Comparison of ENCODE assay signal across 8 cellular contexts in the genomic region with DNA sequence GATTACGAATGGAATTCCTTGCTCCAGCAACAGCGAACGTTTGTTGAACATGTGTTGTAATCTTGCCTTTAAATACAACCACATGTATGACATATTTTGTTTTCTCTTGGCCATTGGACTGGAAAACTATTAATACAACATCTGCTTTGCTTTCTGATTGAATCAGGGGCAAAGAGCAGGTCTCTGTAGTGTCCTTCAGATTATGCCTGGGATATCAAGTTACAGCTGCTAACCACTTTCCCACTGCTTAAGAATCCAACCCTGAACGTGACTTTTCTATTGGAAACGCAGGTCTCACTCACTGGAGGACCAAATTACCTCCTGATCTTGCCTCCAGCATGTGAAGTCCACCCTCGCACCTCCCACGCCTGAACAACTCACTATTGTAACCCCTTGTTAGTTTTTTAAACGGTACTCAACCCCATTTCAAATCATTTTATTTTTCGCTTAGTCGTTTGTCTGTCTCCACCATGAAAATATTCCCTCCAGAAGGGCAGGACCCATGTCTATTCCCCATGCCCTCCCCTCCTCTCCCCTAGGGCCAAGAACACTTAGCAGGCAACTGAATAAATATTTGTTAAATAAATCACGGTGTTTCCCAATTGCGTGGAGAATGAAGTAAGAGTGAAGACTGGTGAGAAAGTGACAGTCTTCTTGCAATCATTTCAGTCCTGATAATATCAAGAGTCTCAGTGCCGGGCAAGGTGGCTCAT. TPM values are rescaled to one million over a fixed set of nuclear protein-coding genes. Genes with fewer than 3 reads are reported as not detected.
DNase-seq lines count a peak whose midpoint lies in the region; ATAC-seq and TF ChIP-seq lines count a peak whose summit lies in the region.

No MANE protein-coding gene starts in this region.

- no peaks in the 10 kb centered on the region for H3K9me3 ChIP-seq in endodermal cell (ENCODE audit: control insufficient read depth, low read length)

- H3K4me1 Mint-ChIP-seq in endodermal cell = peaks cover 31% of the 10 kb centered on the region
- H3K4me1 Mint-ChIP-seq in neural crest cell = peaks cover 37% of the 10 kb centered on the region

- H3K9me3 Mint-ChIP-seq in endodermal cell (no peaks in the 10 kb centered on the region), neural crest cell (no peaks in the 10 kb centered on the region)

- TF ChIP-seq CTCF in endodermal cell (conservative IDR thresholded peaks at IDR 0.05) (no peak), neural crest cell (conservative IDR thresholded peaks at IDR 0.05) (no peak)

- H3K4me1 ChIP-seq in endodermal cell (ENCODE audit: control insufficient read depth, insufficient read depth, low read length) = peaks cover 11% of the 10 kb centered on the region

- 58 to 74% methylated on average over 11 to 13 of the region's 13 CpGs for WGBS in endodermal cell (ENCODE audit: insufficient coverage in 1 of 2, insufficient read length in 1 of 2), 2 experiments

- peak overlapping the region; percentile 13 for H3K27ac ChIP-seq in endodermal cell (ENCODE audit: low read depth, low read length)

- no peaks in the 10 kb centered on the region for H3K36me3 Mint-ChIP-seq in endodermal cell (ENCODE audit: low read depth)
- no peaks in the 10 kb centered on the region for H3K36me3 Mint-ChIP-seq in neural crest cell (ENCODE audit: low read depth)

- H3K9ac ChIP-seq in endodermal cell (ENCODE audit: extremely low read depth, low read length, poor library complexity, severe bottlenecking) = no peak overlapping the region

- H3K27me3 Mint-ChIP-seq in endodermal cell (ENCODE audit: insufficient read depth) = no peaks in the 10 kb centered on the region
- H3K27me3 Mint-ChIP-seq in neural crest cell (ENCODE audit: low read depth) = no peaks in the 10 kb centered on the region

- no peaks in the 10 kb centered on the region for H3K36me3 ChIP-seq in endodermal cell (ENCODE audit: control insufficient read depth, insufficient read depth, low read length)

- H3K4me3 ChIP-seq in endodermal cell (ENCODE audit: low read length) = no peak overlapping the region

- no peak for ATAC-seq in GM21619 (IDR thresholded peaks at IDR 0.05; ENCODE audit: unreplicated experiment)

- no peaks in the 10 kb centered on the region for H3K27me3 ChIP-seq in endodermal cell (ENCODE audit: control insufficient read depth, insufficient read depth, low read length, poor library complexity, severe bottlenecking)

- peak; percentile 65 for DNase-seq in DMS153 (lab: John Stamatoyannopoulos, UW)
- peak; percentile 35 for DNase-seq in NCI-H446 treated with DMSO at 0.1 percent for 48 hours (lab: John Stamatoyannopoulos, UW)
- peak; percentile 52 for DNase-seq in endodermal cell
- DNase-seq in neural crest cell (ENCODE audit: low read depth, low spot score) = no peak
- DNase-seq in NOMO-1 treated with dmso at 0.1 percent for 144 hours (lab: John Stamatoyannopoulos, UW; ENCODE audit: unreplicated experiment) = no peak
- DNase-seq in SKM-1 treated with dmso at 0.1 percent for 144 hours (lab: John Stamatoyannopoulos, UW; ENCODE audit: unreplicated experiment) = no peak
- DNase-seq in cerebellar nuclear complex (lab: John Stamatoyannopoulos, UW) = no peak

- H3K4me3 Mint-ChIP-seq in endodermal cell = no peak overlapping the region
- H3K4me3 Mint-ChIP-seq in neural crest cell = no peak overlapping the region

- H3K27ac Mint-ChIP-seq in endodermal cell (peak overlapping the region; percentile 62), neural crest cell (ENCODE audit: unreplicated experiment) (peak overlapping the region; percentile 37)

RNA-seq across cellular contexts. Expression of a gene that starts 57.4 kb away (rescaled TPM):
- 10 to 100 TPM; 49.4 to 58.6 TPM for total RNA-seq in endodermal cell
- 25.0 TPM for polyA plus RNA-seq in endodermal cell (2013, experiment 1 of 2)
- polyA plus RNA-seq in endodermal cell (2013, experiment 2 of 2) = 24.1 TPM
- 54.8 and 58.3 TPM in 2 replicates for total RNA-seq in neural crest cell

Comparison
In these comparisons a context has a peak if more than half of its experiments do, and no peak if none do; other contexts are left out.
1. DNase-seq: peak in DMS153 (single experiment), NCI-H446 treated with DMSO at 0.1 percent for 48 hours (single experiment) and endodermal cell (single experiment); none in neural crest cell (single experiment), NOMO-1 treated with dmso at 0.1 percent for 144 hours (single experiment), SKM-1 treated with dmso at 0.1 percent for 144 hours (single experiment) and cerebellar nuclear complex (0 of 2).